In genomic region chr1:223326776-223327175, GRCh38 we compare ENCODE assay signal across 16 cellular contexts. TPM values are rescaled to one million over a fixed set of nuclear protein-coding genes. Genes with fewer than 3 reads are reported as not detected.
"Had no signal": no experiment of that assay in that cellular context is flagged by ENCODE, and none has a peak within 500 bp of the region (broad histone marks: within the 10 kb centered on the region; RNA-seq: fewer than 3 reads in every experiment).

No MANE protein-coding gene starts in this region.

- H3K4me3 ChIP-seq: tibial artery, uterus had no signal

- H3K36me3 Mint-ChIP-seq: naive thymus-derived CD8-positive, alpha-beta T cell; stimulated activated memory B cell treated with anti-CD40 and anti-IgM and Interleukin-4, amounts not matched to agents 10 μg/mL and 1 μg/mL and 100 μg/mL, for 72 hours had no signal

- H3K27me3 Mint-ChIP-seq: activated CD4-positive, alpha-beta T cell treated with anti-CD3 and anti-CD28 coated beads, Interleukin-2, amount 10 ng/mL, durations not matched to agents 7 days and 5 days; activated naive CD8-positive, alpha-beta T cell had no signal

- H3K27ac ChIP-seq: brain microvascular endothelial cell, neutrophil, tibial artery, uterus had no signal

- ATAC-seq: activated T-cell treated with anti-CD3 and anti-CD28 coated beads, Interleukin-2, amount 50 U/mL, for 72 hours; naive thymus-derived CD8-positive, alpha-beta T cell had no signal

- H3K4me1 Mint-ChIP-seq: stimulated activated memory B cell treated with anti-CD40 and anti-IgM and Interleukin-4, amounts not matched to agents 10 μg/mL and 1 μg/mL and 100 μg/mL, for 72 hours had no signal

- H3K27ac Mint-ChIP-seq: activated CD4-positive, alpha-beta T cell treated with anti-CD3 and anti-CD28 coated beads, Interleukin-2, amount 10 ng/mL, durations not matched to agents 7 days and 5 days; activated naive CD8-positive, alpha-beta T cell; activated T-cell treated with anti-CD3 and anti-CD28 coated beads, Interleukin-2, amount 50 U/mL, for 72 hours; naive thymus-derived CD8-positive, alpha-beta T cell; stimulated activated memory B cell treated with anti-CD40 and anti-IgM and Interleukin-4, amounts not matched to agents 10 μg/mL and 1 μg/mL and 100 μg/mL, for 72 hours had no signal

- H3K9me3 Mint-ChIP-seq: activated CD4-positive, alpha-beta T cell treated with anti-CD3 and anti-CD28 coated beads, Interleukin-2, amount 10 ng/mL, durations not matched to agents 7 days and 5 days; activated T-cell treated with anti-CD3 and anti-CD28 coated beads, Interleukin-2, amount 50 U/mL, for 72 hours; naive thymus-derived CD8-positive, alpha-beta T cell had no signal

- H3K4me3 Mint-ChIP-seq: activated CD4-positive, alpha-beta T cell treated with anti-CD3 and anti-CD28 coated beads, Interleukin-2, amount 10 ng/mL, durations not matched to agents 7 days and 5 days; activated naive CD8-positive, alpha-beta T cell; activated T-cell treated with anti-CD3 and anti-CD28 coated beads, Interleukin-2, amount 50 U/mL, for 72 hours; naive thymus-derived CD8-positive, alpha-beta T cell; stimulated activated memory B cell treated with anti-CD40 and anti-IgM and Interleukin-4, amounts not matched to agents 10 μg/mL and 1 μg/mL and 100 μg/mL, for 72 hours had no signal

- H3K27me3 ChIP-seq: brain microvascular endothelial cell, neutrophil, tibial artery, uterus had no signal

- DNase-seq: activated CD4-positive, alpha-beta T cell treated with anti-CD3 and anti-CD28 coated beads, Interleukin-2, amount 10 ng/mL, durations not matched to agents 7 days and 5 days; activated CD8-positive, alpha-beta memory T cell treated with anti-CD3 and anti-CD28 coated beads, Interleukin-2, amount 50 U/mL, for 48 hours; activated gamma-delta T cell treated with Interleukin-2 at 50 U/mL for 16 hours; activated T-cell treated with anti-CD3 and anti-CD28 coated beads, Interleukin-2, amount 50 U/mL, for 72 hours; amniotic stem cell; brain microvascular endothelial cell; cerebellar nuclear complex; effector CD8-positive, alpha-beta T cell; islet precursor cell; naive thymus-derived CD8-positive, alpha-beta T cell; tibial artery; uterus had no signal

- H3K9me3 ChIP-seq: neutrophil, tibial artery, uterus had no signal

- H3K4me1 ChIP-seq: uterus had no signal

- H3K36me3 ChIP-seq: brain microvascular endothelial cell, neutrophil, tibial artery, uterus had no signal

RNA-seq across cellular contexts. Expression of gene SUSD4, which starts 37.2 kb away (rescaled TPM):
- total RNA-seq: endothelial cell of umbilical vein had no signal
- polyA plus RNA-seq: endothelial cell of umbilical vein had no signal
